In the genomic region with DNA sequence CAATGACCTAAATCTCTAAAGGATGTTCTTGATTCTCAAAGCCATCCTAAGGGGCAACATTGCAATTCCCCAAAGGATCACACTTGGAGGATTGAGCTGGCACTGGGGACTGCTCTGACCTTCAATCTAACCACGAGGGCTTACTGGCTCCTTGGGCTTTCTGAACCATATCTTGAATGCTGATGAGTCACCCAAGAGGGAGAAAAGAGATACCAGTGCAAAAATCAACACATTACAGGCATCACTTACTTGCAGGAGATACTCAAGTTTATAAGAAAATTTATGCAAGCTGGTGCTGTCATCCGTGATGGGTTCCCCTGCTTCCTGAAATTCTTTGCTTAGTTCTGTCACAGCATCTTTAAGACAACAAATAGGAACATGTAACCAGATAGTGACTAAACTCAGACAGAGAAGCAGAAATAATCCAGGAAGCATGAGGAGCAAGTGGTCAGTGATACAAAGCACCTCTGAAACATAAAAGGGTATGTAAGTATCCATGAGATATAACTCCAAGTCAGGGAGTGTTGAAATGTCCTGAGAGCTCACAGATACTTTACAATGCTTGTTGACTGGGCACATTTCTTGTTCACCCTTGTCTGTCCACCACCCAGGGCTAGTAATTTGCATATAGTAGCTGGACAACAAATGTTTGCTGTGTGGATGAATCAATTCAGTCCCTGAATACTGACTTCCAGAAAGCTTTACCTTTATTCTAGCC, we compare ENCODE assay signal across 1 cellular context.
TF ChIP-seq lines count a peak whose summit lies in the region.

No MANE protein-coding gene starts in this region.

TF ChIP-seq in K562, 482 proteins besides CTCF, POLR2A, EP300 and RAD21:
- TF ChIP-seq, protein P1, sequence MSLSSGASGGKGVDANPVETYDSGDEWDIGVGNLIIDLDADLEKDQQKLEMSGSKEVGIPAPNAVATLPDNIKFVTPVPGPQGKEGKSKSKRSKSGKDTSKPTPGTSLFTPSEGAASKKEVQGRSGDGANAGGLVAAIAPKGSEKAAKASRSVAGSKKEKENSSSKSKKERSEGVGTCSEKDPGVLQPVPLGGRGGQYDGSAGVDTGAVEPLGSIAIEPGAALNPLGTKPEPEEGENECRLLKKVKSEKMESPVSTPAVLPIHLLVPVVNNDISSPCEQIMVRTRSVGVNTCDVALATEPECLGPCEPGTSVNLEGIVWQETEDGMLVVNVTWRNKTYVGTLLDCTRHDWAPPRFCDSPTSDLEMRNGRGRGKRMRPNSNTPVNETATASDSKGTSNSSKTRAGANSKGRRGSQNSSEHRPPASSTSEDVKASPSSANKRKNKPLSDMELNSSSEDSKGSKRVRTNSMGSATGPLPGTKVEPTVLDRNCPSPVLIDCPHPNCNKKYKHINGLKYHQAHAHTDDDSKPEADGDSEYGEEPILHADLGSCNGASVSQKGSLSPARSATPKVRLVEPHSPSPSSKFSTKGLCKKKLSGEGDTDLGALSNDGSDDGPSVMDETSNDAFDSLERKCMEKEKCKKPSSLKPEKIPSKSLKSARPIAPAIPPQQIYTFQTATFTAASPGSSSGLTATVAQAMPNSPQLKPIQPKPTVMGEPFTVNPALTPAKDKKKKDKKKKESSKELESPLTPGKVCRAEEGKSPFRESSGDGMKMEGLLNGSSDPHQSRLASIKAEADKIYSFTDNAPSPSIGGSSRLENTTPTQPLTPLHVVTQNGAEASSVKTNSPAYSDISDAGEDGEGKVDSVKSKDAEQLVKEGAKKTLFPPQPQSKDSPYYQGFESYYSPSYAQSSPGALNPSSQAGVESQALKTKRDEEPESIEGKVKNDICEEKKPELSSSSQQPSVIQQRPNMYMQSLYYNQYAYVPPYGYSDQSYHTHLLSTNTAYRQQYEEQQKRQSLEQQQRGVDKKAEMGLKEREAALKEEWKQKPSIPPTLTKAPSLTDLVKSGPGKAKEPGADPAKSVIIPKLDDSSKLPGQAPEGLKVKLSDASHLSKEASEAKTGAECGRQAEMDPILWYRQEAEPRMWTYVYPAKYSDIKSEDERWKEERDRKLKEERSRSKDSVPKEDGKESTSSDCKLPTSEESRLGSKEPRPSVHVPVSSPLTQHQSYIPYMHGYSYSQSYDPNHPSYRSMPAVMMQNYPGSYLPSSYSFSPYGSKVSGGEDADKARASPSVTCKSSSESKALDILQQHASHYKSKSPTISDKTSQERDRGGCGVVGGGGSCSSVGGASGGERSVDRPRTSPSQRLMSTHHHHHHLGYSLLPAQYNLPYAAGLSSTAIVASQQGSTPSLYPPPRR (CRISPR knock-in tag; IDR thresholded peaks at IDR 0.05; ENCODE audit: borderline replicate concordance) = no peak
- TF ChIP-seq NR3C1 (CRISPR knock-in tag; IDR thresholded peaks at IDR 0.05) (no peak), ARID1B (IDR thresholded peaks at IDR 0.05) (peak; percentile 75), CTBP1 (IDR thresholded peaks at IDR 0.05; ENCODE audit: borderline replicate concordance) (peak; percentile 34; the same call in 1 of the 2 replicates), FOS (IDR thresholded peaks at IDR 0.05; ENCODE audit: extremely low read depth, insufficient read length) (peak; percentile 32), CBFA2T3 (IDR thresholded peaks at IDR 0.05) (peak; percentile 59), ZNF77 (CRISPR knock-in tag; IDR thresholded peaks at IDR 0.05) (no peak), SMARCA4 (IDR thresholded peaks at IDR 0.05) (peak; percentile 61; the same call in 1 of the 2 replicates), NFE2 (IDR thresholded peaks at IDR 0.05; ENCODE audit: low read depth) (peak; percentile 12; the same call in 1 of the 2 replicates), JUNB (CRISPR knock-in tag; conservative IDR thresholded peaks at IDR 0.05) (0 out of 2 replicates have a peak, but pooled peaks have one; percentile 44), TAF15 (IDR thresholded peaks at IDR 0.05; ENCODE audit: low read depth, low read length) (no peak), ZFPM2 (CRISPR knock-in tag; IDR thresholded peaks at IDR 0.05) (no peak), FOSL1 (tag; conservative IDR thresholded peaks at IDR 0.05) (peak; percentile 97), SIN3B (IDR thresholded peaks at IDR 0.05; ENCODE audit: low read depth) (no peak), SMARCE1 (IDR thresholded peaks at IDR 0.05) (0 out of 2 replicates have a peak, but pooled peaks have one; percentile 49), DPF2 (IDR thresholded peaks at IDR 0.05) (peak; percentile 63), C11orf30 (IDR thresholded peaks at IDR 0.05; ENCODE audit: low read depth) (peak; percentile 29; the same call in 1 of the 2 replicates), TCF3 (CRISPR knock-in tag; IDR thresholded peaks at IDR 0.05) (peak; percentile 64), JUND (IDR thresholded peaks at IDR 0.05; ENCODE audit: borderline replicate concordance, low read depth, low read length) (peak; percentile 93), JUND (tag; IDR thresholded peaks at IDR 0.05; ENCODE audit: borderline replicate concordance, low read depth, low read length) (peak; percentile 92), MAFG (tag; conservative IDR thresholded peaks at IDR 0.05) (peak; percentile 56), TEAD4 (IDR thresholded peaks at IDR 0.05; ENCODE audit: low read length) (peak; percentile 7; the same call in 1 of the 2 replicates), TEAD4 (CRISPR knock-in tag; IDR thresholded peaks at IDR 0.05; ENCODE audit: borderline replicate concordance) (no peak), CBFA2T2 (conservative IDR thresholded peaks at IDR 0.05) (0 out of 2 replicates have a peak, but pooled peaks have one; percentile 12), JUN (IDR thresholded peaks at IDR 0.05; ENCODE audit: borderline replicate concordance, low read depth, low read length) (peak; percentile 59; the same call in 1 of the 2 replicates), JUN (CRISPR knock-in tag; IDR thresholded peaks at IDR 0.05; ENCODE audit: borderline replicate concordance) (no peak)
- TF ChIP-seq, protein P2, sequence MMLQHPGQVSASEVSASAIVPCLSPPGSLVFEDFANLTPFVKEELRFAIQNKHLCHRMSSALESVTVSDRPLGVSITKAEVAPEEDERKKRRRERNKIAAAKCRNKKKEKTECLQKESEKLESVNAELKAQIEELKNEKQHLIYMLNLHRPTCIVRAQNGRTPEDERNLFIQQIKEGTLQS (IDR thresholded peaks at IDR 0.05) = peak; percentile 86
- TF ChIP-seq, protein P2 (CRISPR knock-in tag; conservative IDR thresholded peaks at IDR 0.05) = no peak; the same call in 1 of the 2 replicates
- TF ChIP-seq, protein P3, sequence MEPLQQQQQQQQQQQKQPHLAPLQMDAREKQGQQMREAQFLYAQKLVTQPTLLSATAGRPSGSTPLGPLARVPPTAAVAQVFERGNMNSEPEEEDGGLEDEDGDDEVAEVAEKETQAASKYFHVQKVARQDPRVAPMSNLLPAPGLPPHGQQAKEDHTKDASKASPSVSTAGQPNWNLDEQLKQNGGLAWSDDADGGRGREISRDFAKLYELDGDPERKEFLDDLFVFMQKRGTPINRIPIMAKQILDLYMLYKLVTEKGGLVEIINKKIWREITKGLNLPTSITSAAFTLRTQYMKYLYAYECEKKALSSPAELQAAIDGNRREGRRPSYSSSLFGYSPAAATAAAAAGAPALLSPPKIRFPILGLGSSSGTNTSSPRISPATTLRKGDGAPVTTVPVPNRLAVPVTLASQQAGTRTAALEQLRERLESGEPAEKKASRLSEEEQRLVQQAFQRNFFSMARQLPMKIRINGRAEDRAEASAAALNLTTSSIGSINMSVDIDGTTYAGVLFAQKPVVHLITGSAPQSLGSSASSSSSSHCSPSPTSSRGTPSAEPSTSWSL (CRISPR knock-in tag; IDR thresholded peaks at IDR 0.05; ENCODE audit: borderline replicate concordance) = no peak
- TF ChIP-seq, protein P4, sequence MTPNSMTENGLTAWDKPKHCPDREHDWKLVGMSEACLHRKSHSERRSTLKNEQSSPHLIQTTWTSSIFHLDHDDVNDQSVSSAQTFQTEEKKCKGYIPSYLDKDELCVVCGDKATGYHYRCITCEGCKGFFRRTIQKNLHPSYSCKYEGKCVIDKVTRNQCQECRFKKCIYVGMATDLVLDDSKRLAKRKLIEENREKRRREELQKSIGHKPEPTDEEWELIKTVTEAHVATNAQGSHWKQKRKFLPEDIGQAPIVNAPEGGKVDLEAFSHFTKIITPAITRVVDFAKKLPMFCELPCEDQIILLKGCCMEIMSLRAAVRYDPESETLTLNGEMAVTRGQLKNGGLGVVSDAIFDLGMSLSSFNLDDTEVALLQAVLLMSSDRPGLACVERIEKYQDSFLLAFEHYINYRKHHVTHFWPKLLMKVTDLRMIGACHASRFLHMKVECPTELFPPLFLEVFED (CRISPR knock-in tag; conservative IDR thresholded peaks at IDR 0.05) = 0 out of 2 replicates have a peak, but pooled peaks have one; percentile 31
